18 cellular contexts compared by ENCODE assay signal in the genomic region with DNA sequence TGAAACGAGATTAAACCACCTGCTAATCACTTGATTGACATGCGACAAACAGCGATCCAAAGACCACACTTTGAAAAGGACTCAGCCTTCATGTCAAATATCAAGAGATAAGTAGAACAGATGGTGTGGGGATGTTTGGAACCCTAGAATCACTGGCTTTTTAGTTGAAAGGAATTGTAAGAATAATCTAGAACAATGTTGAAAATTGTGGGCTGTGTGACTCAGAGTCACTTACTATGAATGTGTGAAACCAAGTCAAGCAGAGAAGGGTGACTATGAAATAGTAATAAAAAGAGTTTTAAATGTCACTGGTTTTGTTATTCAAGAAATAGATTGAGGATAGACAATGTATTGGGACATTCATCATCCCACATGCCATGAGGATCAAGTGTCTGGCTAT. TPM values are rescaled to one million over a fixed set of nuclear protein-coding genes. Genes with fewer than 3 reads are reported as not detected.
DNase-seq lines count a peak whose midpoint lies in the region; ATAC-seq, FAIRE-seq and TF ChIP-seq lines count a peak whose summit lies in the region.
"Had no signal": no experiment of that assay in that cellular context is flagged by ENCODE, and none has a peak within 500 bp of the region (broad histone marks: within the 10 kb centered on the region; RNA-seq: fewer than 3 reads in every experiment).

No MANE protein-coding gene starts in this region.

- no peaks in the 10 kb centered on the region for H3K27me3 Mint-ChIP-seq in activated T-cell treated with anti-CD3 and anti-CD28 coated beads, Interleukin-2, amount 50 U/mL, for 72 hours (ENCODE audit: low read depth)
- H3K27me3 Mint-ChIP-seq: CD4-positive, alpha-beta memory T cell had no signal

- no peaks in the 10 kb centered on the region for H3K36me3 ChIP-seq in smooth muscle cell (ENCODE audit: low read depth)
- H3K36me3 ChIP-seq: BE2C had no signal

- peak; percentile 33 for FAIRE-seq in RCC 7860 (lab: Jason Lieb, UNC)
- FAIRE-seq: A549, GM12878, GM18507, GM19239, HepG2, HTR-8/SVneo had no signal

- H4K20me1 ChIP-seq in smooth muscle cell (ENCODE audit: low read depth): no peaks in the 10 kb centered on the region

- H3K4me1 ChIP-seq in smooth muscle cell (ENCODE audit: low read depth): peaks cover 15% of the 10 kb centered on the region
- H3K4me1 ChIP-seq: A549 had no signal

- ATAC-seq in activated T-cell treated with anti-CD3 and anti-CD28 coated beads, Interleukin-2, amount 50 U/mL, for 72 hours (replicated peaks in 1 of 2): peak; percentile 43 to 47
- ATAC-seq in GM18861 (IDR thresholded peaks at IDR 0.05; ENCODE audit: unreplicated experiment): no peak
- no peak for ATAC-seq in HG02885 (IDR thresholded peaks at IDR 0.05; ENCODE audit: poor library complexity, unreplicated experiment)
- ATAC-seq: A549, GM12878, HepG2 had no signal

- H3K27me3 ChIP-seq in smooth muscle cell (ENCODE audit: low read depth): no peaks in the 10 kb centered on the region
- H3K27me3 ChIP-seq: BE2C had no signal

- DNase-seq in activated T-cell treated with anti-CD3 and anti-CD28 coated beads, Interleukin-2, amount 50 U/mL, for 72 hours: no peak
- no peak for DNase-seq in activated T-cell treated with anti-CD3 and anti-CD28 coated beads, Interleukin-2, amount 50 U/mL, for 48 hours
- DNase-seq in RCC 7860 (ENCODE audit: low spot score): no peak
- peak; percentile 30 for DNase-seq in kidney tubule cell (ENCODE audit: low spot score)
- no peak for DNase-seq in smooth muscle cell (lab: John Stamatoyannopoulos, UW; ENCODE audit: unreplicated experiment)
- DNase-seq: BE2C; CD4-positive, alpha-beta memory T cell; DMS79; GOT3; H9 had no signal

- H3K9me3 ChIP-seq in smooth muscle cell (replicated peaks; ENCODE audit: low read depth): no peaks in the 10 kb centered on the region
- H3K9me3 ChIP-seq: A549, BE2C had no signal

- WGBS in smooth muscle cell (ENCODE audit: low lambda C conversion rate): 98% methylated on average over 3 of the region's 3 CpGs

- no peaks in the 10 kb centered on the region for H3K79me2 ChIP-seq in smooth muscle cell (ENCODE audit: low read depth)

- no peak overlapping the region for H3K4me2 ChIP-seq in smooth muscle cell
- H3K4me2 ChIP-seq: A549 had no signal

- H3K36me3 Mint-ChIP-seq in activated T-cell treated with anti-CD3 and anti-CD28 coated beads, Interleukin-2, amount 50 U/mL, for 72 hours (ENCODE audit: insufficient read depth in 2 of 2): peaks cover 3% of the 10 kb centered on the region in 2 donors

- peaks cover 6% of the 10 kb centered on the region for H3F3A ChIP-seq in smooth muscle cell (ENCODE audit: low read depth)

- H3K27ac ChIP-seq in smooth muscle cell (ENCODE audit: low read depth): peak overlapping the region; percentile 37
- H3K27ac ChIP-seq: A549 had no signal

- H2AFZ ChIP-seq in smooth muscle cell (ENCODE audit: low read depth): no peak overlapping the region

- no peak overlapping the region for H3K9ac ChIP-seq in smooth muscle cell (ENCODE audit: low read depth)

- TF ChIP-seq CTCF in smooth muscle cell (IDR thresholded peaks at IDR 0.05; ENCODE audit: borderline replicate concordance, insufficient read depth, poor library complexity, severe bottlenecking): no peak

- H3K4me3 Mint-ChIP-seq in activated T-cell treated with anti-CD3 and anti-CD28 coated beads, Interleukin-2, amount 50 U/mL, for 72 hours: no peak overlapping the region
- H3K4me3 Mint-ChIP-seq: CD4-positive, alpha-beta memory T cell; H9 had no signal

- no peaks in the 10 kb centered on the region for H3K4me1 Mint-ChIP-seq in activated T-cell treated with anti-CD3 and anti-CD28 coated beads, Interleukin-2, amount 50 U/mL, for 72 hours (ENCODE audit: low read depth)
- H3K4me1 Mint-ChIP-seq: CD4-positive, alpha-beta memory T cell; H9 had no signal

- H3K27ac Mint-ChIP-seq in activated T-cell treated with anti-CD3 and anti-CD28 coated beads, Interleukin-2, amount 50 U/mL, for 72 hours: no peak overlapping the region
- H3K27ac Mint-ChIP-seq: H9 had no signal

- H3K9me3 Mint-ChIP-seq in activated T-cell treated with anti-CD3 and anti-CD28 coated beads, Interleukin-2, amount 50 U/mL, for 72 hours: no peaks in the 10 kb centered on the region
- H3K9me3 Mint-ChIP-seq: CD4-positive, alpha-beta memory T cell had no signal

- H3K4me3 ChIP-seq in smooth muscle cell: no peak overlapping the region
- H3K4me3 ChIP-seq: A549, GM12878 had no signal

RNA-seq across cellular contexts. Expression of a gene that starts 14.1 kb away (rescaled TPM):
- total RNA-seq in activated T-cell treated with anti-CD3 and anti-CD28 coated beads, Interleukin-2, amount 50 U/mL, for 72 hours: 1 to 10 TPM; 2.8 to 5.1 TPM
- total RNA-seq in smooth muscle cell: 3.7 and 8.3 TPM in 2 replicates
- polyA plus RNA-seq in smooth muscle cell: 0.72 and 4.8 TPM in 2 replicates

RNA-seq across cellular contexts. Expression of a gene that starts 49.3 kb away (rescaled TPM):
- 1 to 10 TPM; 5.5 to 6.7 TPM for total RNA-seq in activated T-cell treated with anti-CD3 and anti-CD28 coated beads, Interleukin-2, amount 50 U/mL, for 72 hours
- total RNA-seq in smooth muscle cell: 13.8 and 14.5 TPM in 2 replicates
- 14.1 and 14.5 TPM in 2 replicates for polyA plus RNA-seq in smooth muscle cell

Comparison
In these comparisons a context has a peak if more than half of its experiments do, and no peak if none do; other contexts are left out.
1. ATAC-seq: peak in activated T-cell treated with anti-CD3 and anti-CD28 coated beads, Interleukin-2, amount 50 U/mL, for 72 hours (2 of 2); none in GM18861 (single experiment) and HG02885 (single experiment).